ENCODE assay signal across 2 cellular contexts in genomic region chr20:7516631-7517051, GRCh38.
TF ChIP-seq lines count a peak whose summit lies in the region.

No MANE protein-coding gene starts in this region.

TF ChIP-seq in SK-N-SH, 30 proteins besides CTCF, POLR2A, EP300 and RAD21:
- no peak for TF ChIP-seq REST (IDR thresholded peaks at IDR 0.05; ENCODE audit: low read depth, low read length)
- TF ChIP-seq GATA2 (CRISPR knock-in tag; IDR thresholded peaks at IDR 0.05), result no peak
- no peak for TF ChIP-seq MEF2A (IDR thresholded peaks at IDR 0.05; ENCODE audit: borderline replicate concordance, low read depth)
- TF ChIP-seq FOSL2 (IDR thresholded peaks at IDR 0.05; ENCODE audit: borderline replicate concordance, low read depth), result no peak
- no peak for TF ChIP-seq FOXJ3 (CRISPR knock-in tag; IDR thresholded peaks at IDR 0.05)
- TF ChIP-seq TEAD4 (IDR thresholded peaks at IDR 0.05; ENCODE audit: borderline replicate concordance, insufficient read depth), result no peak
- TF ChIP-seq TCF12 (IDR thresholded peaks at IDR 0.05), result no peak
- no peak for TF ChIP-seq EZH2phosphoT487 (IDR thresholded peaks at IDR 0.05; ENCODE audit: borderline replicate concordance, low read depth)
- no peak for TF ChIP-seq CHD2 (IDR thresholded peaks at IDR 0.05; ENCODE audit: low read length, partially characterized antibody)

TF ChIP-seq in SK-N-SH treated with all-trans-retinoic acid at 6 μM for 48 hours, 23 proteins besides CTCF, POLR2A, EP300 and RAD21 (continued from another document):
- TF ChIP-seq, protein P1, sequence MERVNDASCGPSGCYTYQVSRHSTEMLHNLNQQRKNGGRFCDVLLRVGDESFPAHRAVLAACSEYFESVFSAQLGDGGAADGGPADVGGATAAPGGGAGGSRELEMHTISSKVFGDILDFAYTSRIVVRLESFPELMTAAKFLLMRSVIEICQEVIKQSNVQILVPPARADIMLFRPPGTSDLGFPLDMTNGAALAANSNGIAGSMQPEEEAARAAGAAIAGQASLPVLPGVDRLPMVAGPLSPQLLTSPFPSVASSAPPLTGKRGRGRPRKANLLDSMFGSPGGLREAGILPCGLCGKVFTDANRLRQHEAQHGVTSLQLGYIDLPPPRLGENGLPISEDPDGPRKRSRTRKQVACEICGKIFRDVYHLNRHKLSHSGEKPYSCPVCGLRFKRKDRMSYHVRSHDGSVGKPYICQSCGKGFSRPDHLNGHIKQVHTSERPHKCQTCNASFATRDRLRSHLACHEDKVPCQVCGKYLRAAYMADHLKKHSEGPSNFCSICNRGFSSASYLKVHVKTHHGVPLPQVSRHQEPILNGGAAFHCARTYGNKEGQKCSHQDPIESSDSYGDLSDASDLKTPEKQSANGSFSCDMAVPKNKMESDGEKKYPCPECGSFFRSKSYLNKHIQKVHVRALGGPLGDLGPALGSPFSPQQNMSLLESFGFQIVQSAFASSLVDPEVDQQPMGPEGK (CRISPR knock-in tag; IDR thresholded peaks at IDR 0.05; ENCODE audit: borderline replicate concordance), result no peak
